Comparison of ENCODE assay signal across 31 cellular contexts in the genomic region with DNA sequence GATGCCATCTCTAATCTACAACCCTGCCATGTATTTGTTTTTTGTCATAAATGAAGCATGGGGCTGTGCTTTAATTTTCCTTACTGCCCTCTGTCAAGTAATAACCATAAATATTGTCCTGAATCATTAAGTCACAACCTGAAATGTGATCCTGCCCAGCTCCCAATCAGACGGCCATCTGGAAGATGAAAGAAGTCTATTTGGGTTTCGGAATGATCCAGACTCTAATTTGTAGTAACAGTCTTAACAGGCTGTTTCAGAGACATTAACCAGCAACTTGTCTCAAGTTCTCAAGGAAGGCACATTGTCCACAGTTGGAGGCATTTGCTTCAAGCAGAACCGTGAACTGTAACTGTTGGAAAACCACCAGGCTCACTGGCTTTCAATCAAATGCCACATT.
"Had no signal": no experiment of that assay in that cellular context is flagged by ENCODE, and none has a peak within 500 bp of the region (broad histone marks: within the 10 kb centered on the region; RNA-seq: fewer than 3 reads in every experiment).

No MANE protein-coding gene starts in this region.

- ATAC-seq: activated CD8-positive, alpha-beta memory T cell treated with anti-CD3 and anti-CD28 coated beads, Interleukin-2, amount 10 ng/mL, durations not matched to agents 7 days and 5 days; activated CD8-positive, alpha-beta T cell treated with anti-CD3 and anti-CD28 coated beads for 36 hours; activated naive CD8-positive, alpha-beta T cell treated with anti-CD3 and anti-CD28 coated beads, Interleukin-2, amount 50 U/mL, for 24 hours; heart right ventricle; left lung; lower lobe of right lung; natural killer cell treated with Interleukin-12 subunit alpha and Interleukin-12 subunit beta and Interleukin-15 and Interleukin-18, amount 100 ng/mL, for 72 hours; sciatic nerve; stimulated activated memory B cell treated with anti-CD40 and anti-IgM and Interleukin-4, amounts not matched to agents 10 μg/mL and 1 μg/mL and 100 μg/mL, for 72 hours; stimulated activated naive CD8-positive, alpha-beta T cell treated with anti-CD3 and anti-CD28 coated beads, Interleukin-15, amount 100 ng/mL, for 72 hours; upper lobe of right lung; WTC11 had no signal

- H3K4me1 Mint-ChIP-seq: activated CD4-positive, alpha-beta T cell treated with anti-CD3 and anti-CD28 coated beads, Interleukin-2, amount 10 ng/mL, durations not matched to agents 7 days and 5 days; activated CD8-positive, alpha-beta memory T cell treated with anti-CD3 and anti-CD28 coated beads, Interleukin-2, amount 10 ng/mL, durations not matched to agents 7 days and 5 days; activated naive CD4-positive, alpha-beta T cell treated with anti-CD3 and anti-CD28 coated beads, Interleukin-2, amount 50 U/mL, for 24 hours; activated naive CD8-positive, alpha-beta T cell treated with anti-CD3 and anti-CD28 coated beads, Interleukin-2, amount 50 U/mL, for 24 hours; stimulated activated memory B cell treated with anti-CD40 and anti-IgM and Interleukin-4, amounts not matched to agents 10 μg/mL and 1 μg/mL and 100 μg/mL, for 72 hours; stimulated activated naive CD8-positive, alpha-beta T cell treated with anti-CD3 and anti-CD28 coated beads, Interleukin-15, amount 100 ng/mL, for 72 hours had no signal

- H3K27me3 Mint-ChIP-seq: activated CD8-positive, alpha-beta T cell treated with anti-CD3 and anti-CD28 coated beads for 36 hours; activated naive CD4-positive, alpha-beta T cell treated with anti-CD3 and anti-CD28 coated beads, Interleukin-2, amount 50 U/mL, for 24 hours; activated naive CD8-positive, alpha-beta T cell treated with anti-CD3 and anti-CD28 coated beads, Interleukin-2, amount 50 U/mL, for 24 hours; stimulated activated memory B cell treated with anti-CD40 and anti-IgM and Interleukin-4, amounts not matched to agents 10 μg/mL and 1 μg/mL and 100 μg/mL, for 72 hours; stimulated activated naive CD8-positive, alpha-beta T cell treated with anti-CD3 and anti-CD28 coated beads, Interleukin-15, amount 100 ng/mL, for 72 hours had no signal

- DNase-seq: activated CD4-positive, alpha-beta T cell treated with anti-CD3 and anti-CD28 coated beads for 1 hour; activated CD4-positive, alpha-beta T cell treated with anti-CD3 and anti-CD28 coated beads, Interleukin-2, amount 10 ng/mL, durations not matched to agents 7 days and 5 days; activated CD8-positive, alpha-beta memory T cell treated with anti-CD3 and anti-CD28 coated beads, Interleukin-2, amount 10 ng/mL, durations not matched to agents 7 days and 5 days; activated CD8-positive, alpha-beta T cell treated with anti-CD3 and anti-CD28 coated beads for 36 hours; activated naive CD8-positive, alpha-beta T cell treated with anti-CD3 and anti-CD28 coated beads, Interleukin-2, amount 50 U/mL, for 24 hours; activated T-cell treated with anti-CD3 and anti-CD28 coated beads, Interleukin-2, amount 50 U/mL, for 48 hours; amygdala; caudate nucleus; heart right ventricle; left lung; lower lobe of right lung; mesenchymal stem cell; ovary; retina; small intestine; stimulated activated CD4-positive, alpha-beta T cell treated with anti-CD3 and anti-CD28 coated beads, Interleukin-1b, Interleukin-23, amount 100 ng/mL, for 48 hours; stimulated activated CD4-positive, alpha-beta T cell treated with anti-CD3 and anti-CD28 coated beads, Interleukin-4, amount 100 ng/mL, for 4 hours; stimulated activated CD8-positive, alpha-beta memory T cell treated with anti-CD3 and anti-CD28 coated beads, Interleukin-4, amount 100 ng/mL, for 48 hours; stimulated activated naive CD8-positive, alpha-beta T cell treated with anti-CD3 and anti-CD28 coated beads, Interleukin-15, amount 100 ng/mL, for 72 hours; substantia nigra; T-helper 2 cell; upper lobe of right lung had no signal

- H3K9me3 ChIP-seq: esophagus muscularis mucosa, heart right ventricle, left lung, lower lobe of right lung, neutrophil, ovary, prostate gland, upper lobe of right lung had no signal

- H3K36me3 ChIP-seq: esophagus muscularis mucosa, heart right ventricle, left lung, lower lobe of right lung, neutrophil, ovary, prostate gland, upper lobe of right lung had no signal

- H3K27me3 ChIP-seq: esophagus muscularis mucosa, heart right ventricle, left lung, ovary, upper lobe of right lung had no signal

- H3K36me3 Mint-ChIP-seq: activated CD8-positive, alpha-beta memory T cell treated with anti-CD3 and anti-CD28 coated beads, Interleukin-2, amount 10 ng/mL, durations not matched to agents 7 days and 5 days; activated naive CD4-positive, alpha-beta T cell treated with anti-CD3 and anti-CD28 coated beads, Interleukin-2, amount 50 U/mL, for 24 hours; natural killer cell treated with Interleukin-12 subunit alpha and Interleukin-12 subunit beta and Interleukin-15 and Interleukin-18, amount 100 ng/mL, for 72 hours; stimulated activated memory B cell treated with anti-CD40 and anti-IgM and Interleukin-4, amounts not matched to agents 10 μg/mL and 1 μg/mL and 100 μg/mL, for 72 hours; WTC11 had no signal

- H3K4me1 ChIP-seq: left lung, lower lobe of right lung, prostate gland, upper lobe of right lung had no signal

- H3K4me3 Mint-ChIP-seq: activated CD4-positive, alpha-beta T cell treated with anti-CD3 and anti-CD28 coated beads, Interleukin-2, amount 10 ng/mL, durations not matched to agents 7 days and 5 days; activated CD8-positive, alpha-beta memory T cell treated with anti-CD3 and anti-CD28 coated beads, Interleukin-2, amount 10 ng/mL, durations not matched to agents 7 days and 5 days; activated CD8-positive, alpha-beta T cell treated with anti-CD3 and anti-CD28 coated beads for 36 hours; activated naive CD4-positive, alpha-beta T cell treated with anti-CD3 and anti-CD28 coated beads, Interleukin-2, amount 50 U/mL, for 24 hours; activated naive CD8-positive, alpha-beta T cell treated with anti-CD3 and anti-CD28 coated beads, Interleukin-2, amount 50 U/mL, for 24 hours; natural killer cell treated with Interleukin-12 subunit alpha and Interleukin-12 subunit beta and Interleukin-15 and Interleukin-18, amount 100 ng/mL, for 72 hours; stimulated activated memory B cell treated with anti-CD40 and anti-IgM and Interleukin-4, amounts not matched to agents 10 μg/mL and 1 μg/mL and 100 μg/mL, for 72 hours; stimulated activated naive CD8-positive, alpha-beta T cell treated with anti-CD3 and anti-CD28 coated beads, Interleukin-15, amount 100 ng/mL, for 72 hours; WTC11 had no signal

- H3K27ac Mint-ChIP-seq: activated CD4-positive, alpha-beta T cell treated with anti-CD3 and anti-CD28 coated beads, Interleukin-2, amount 10 ng/mL, durations not matched to agents 7 days and 5 days; activated CD8-positive, alpha-beta memory T cell treated with anti-CD3 and anti-CD28 coated beads, Interleukin-2, amount 10 ng/mL, durations not matched to agents 7 days and 5 days; activated CD8-positive, alpha-beta T cell treated with anti-CD3 and anti-CD28 coated beads for 36 hours; activated naive CD4-positive, alpha-beta T cell treated with anti-CD3 and anti-CD28 coated beads, Interleukin-2, amount 50 U/mL, for 24 hours; activated naive CD8-positive, alpha-beta T cell treated with anti-CD3 and anti-CD28 coated beads, Interleukin-2, amount 50 U/mL, for 24 hours; activated T-helper 2 cell treated with anti-CD3 and anti-CD28 coated beads, Interferon-gamma antibody, Interleukin-2, Interleukin-4, amounts not matched to agents 10 μg/mL and 5 μg/mL and 100 μg/mL, durations not matched to agents 14 hours and 24 hours and 36 hours; natural killer cell treated with Interleukin-12 subunit alpha and Interleukin-12 subunit beta and Interleukin-15 and Interleukin-18, amount 100 ng/mL, for 72 hours; stimulated activated memory B cell treated with anti-CD40 and anti-IgM and Interleukin-4, amounts not matched to agents 10 μg/mL and 1 μg/mL and 100 μg/mL, for 72 hours; stimulated activated naive CD8-positive, alpha-beta T cell treated with anti-CD3 and anti-CD28 coated beads, Interleukin-15, amount 100 ng/mL, for 72 hours; WTC11 had no signal

- H3K4me3 ChIP-seq: esophagus muscularis mucosa, heart right ventricle, left lung, lower lobe of right lung, ovary, prostate gland, upper lobe of right lung had no signal

- H3K9me3 Mint-ChIP-seq: activated CD4-positive, alpha-beta T cell treated with anti-CD3 and anti-CD28 coated beads, Interleukin-2, amount 10 ng/mL, durations not matched to agents 7 days and 5 days; activated CD8-positive, alpha-beta T cell treated with anti-CD3 and anti-CD28 coated beads for 36 hours; activated naive CD4-positive, alpha-beta T cell treated with anti-CD3 and anti-CD28 coated beads, Interleukin-2, amount 50 U/mL, for 24 hours; activated naive CD8-positive, alpha-beta T cell treated with anti-CD3 and anti-CD28 coated beads, Interleukin-2, amount 50 U/mL, for 24 hours; activated T-helper 2 cell treated with anti-CD3 and anti-CD28 coated beads, Interferon-gamma antibody, Interleukin-2, Interleukin-4, amounts not matched to agents 10 μg/mL and 5 μg/mL and 100 μg/mL, durations not matched to agents 14 hours and 24 hours and 36 hours; natural killer cell treated with Interleukin-12 subunit alpha and Interleukin-12 subunit beta and Interleukin-15 and Interleukin-18, amount 100 ng/mL, for 72 hours; stimulated activated memory B cell treated with anti-CD40 and anti-IgM and Interleukin-4, amounts not matched to agents 10 μg/mL and 1 μg/mL and 100 μg/mL, for 72 hours; stimulated activated naive CD8-positive, alpha-beta T cell treated with anti-CD3 and anti-CD28 coated beads, Interleukin-15, amount 100 ng/mL, for 72 hours; WTC11 had no signal
